17 cellular contexts compared by ENCODE assay signal in genomic region chr15:84800365-84800806, GRCh38.
"Had no signal": no experiment of that assay in that cellular context is flagged by ENCODE, and none has a peak within 500 bp of the region (broad histone marks: within the 10 kb centered on the region; RNA-seq: fewer than 3 reads in every experiment).

No MANE protein-coding gene starts in this region.

- H3K4me3 ChIP-seq: gastrocnemius medialis, neural progenitor cell, thoracic aorta, tibial nerve, upper lobe of left lung had no signal

- H3K36me3 ChIP-seq: neural progenitor cell had no signal

- H3K27ac ChIP-seq: gastrocnemius medialis, neural progenitor cell, parathyroid adenoma, thoracic aorta, tibial nerve, upper lobe of left lung had no signal

- DNase-seq: cortex of kidney; effector memory CD8-positive, alpha-beta T cell; gastrocnemius medialis; mesenchymal stem cell; naive thymus-derived CD4-positive, alpha-beta T cell; stimulated activated CD4-positive, alpha-beta T cell treated with anti-CD3 and anti-CD28 coated beads, Interleukin-4, amount 100 ng/mL, for 4 hours; stimulated activated naive CD8-positive, alpha-beta T cell treated with anti-CD3 and anti-CD28 coated beads, Interleukin-15, Interleukin-2, amounts not matched to agents 100 U/mL and 50 U/mL, for 24 hours; substantia nigra; upper lobe of left lung had no signal

- H3K27ac Mint-ChIP-seq: mesothelial cell of epicardium; nephron; neural progenitor cell; progenitor cell of endocrine pancreas; stimulated activated memory B cell treated with anti-CD40 and anti-IgM and Interleukin-4, amounts not matched to agents 10 μg/mL and 1 μg/mL and 100 μg/mL, for 72 hours had no signal

- H3K27me3 Mint-ChIP-seq: effector memory CD8-positive, alpha-beta T cell; naive thymus-derived CD4-positive, alpha-beta T cell; progenitor cell of endocrine pancreas; stimulated activated memory B cell treated with anti-CD40 and anti-IgM and Interleukin-4, amounts not matched to agents 10 μg/mL and 1 μg/mL and 100 μg/mL, for 72 hours had no signal

- H3K9me3 ChIP-seq: gastrocnemius medialis, thoracic aorta, tibial nerve, upper lobe of left lung had no signal

- ATAC-seq: effector memory CD8-positive, alpha-beta T cell; gastrocnemius medialis; naive thymus-derived CD4-positive, alpha-beta T cell; stimulated activated memory B cell treated with anti-CD40 and anti-IgM and Interleukin-4, amounts not matched to agents 10 μg/mL and 1 μg/mL and 100 μg/mL, for 72 hours; stimulated activated naive CD8-positive, alpha-beta T cell treated with anti-CD3 and anti-CD28 coated beads, Interleukin-15, Interleukin-2, amounts not matched to agents 100 U/mL and 50 U/mL, for 24 hours had no signal

- H3K9me3 Mint-ChIP-seq: effector memory CD8-positive, alpha-beta T cell; mesothelial cell of epicardium; naive thymus-derived CD4-positive, alpha-beta T cell; nephron; neural progenitor cell; stimulated activated memory B cell treated with anti-CD40 and anti-IgM and Interleukin-4, amounts not matched to agents 10 μg/mL and 1 μg/mL and 100 μg/mL, for 72 hours had no signal

- H3K4me3 Mint-ChIP-seq: effector memory CD8-positive, alpha-beta T cell; mesothelial cell of epicardium; naive thymus-derived CD4-positive, alpha-beta T cell; nephron; neural progenitor cell; stimulated activated memory B cell treated with anti-CD40 and anti-IgM and Interleukin-4, amounts not matched to agents 10 μg/mL and 1 μg/mL and 100 μg/mL, for 72 hours had no signal

- H3K4me1 Mint-ChIP-seq: neural progenitor cell; stimulated activated memory B cell treated with anti-CD40 and anti-IgM and Interleukin-4, amounts not matched to agents 10 μg/mL and 1 μg/mL and 100 μg/mL, for 72 hours had no signal

- H3K4me1 ChIP-seq: neural progenitor cell had no signal

- H3K27me3 ChIP-seq: gastrocnemius medialis, neural progenitor cell, tibial nerve, upper lobe of left lung had no signal
